1 cellular context compared by ENCODE assay signal in genomic region chr11:12043959-12044772, GRCh38.
TF ChIP-seq lines count a peak whose summit lies in the region.

No MANE protein-coding gene starts in this region.

TF ChIP-seq in HepG2, 621 proteins besides CTCF, POLR2A, EP300 and RAD21 (continued from another document and continues in another):
- TF ChIP-seq ZBTB40 (IDR thresholded peaks at IDR 0.05) (no peak), ZBTB40 (CRISPR knock-in tag; IDR thresholded peaks at IDR 0.05) (peak; percentile 67; the same call in 1 of the 2 replicates), FOXA3 (CRISPR knock-in tag; IDR thresholded peaks at IDR 0.05) (peak; percentile 62; the same call in 1 of the 2 replicates), ZNF713 (CRISPR knock-in tag; IDR thresholded peaks at IDR 0.05) (no peak), ZNF639 (CRISPR knock-in tag; conservative IDR thresholded peaks at IDR 0.05) (no peak), TBP (CRISPR knock-in tag; IDR thresholded peaks at IDR 0.05) (no peak), FOXP1 (IDR thresholded peaks at IDR 0.05) (no peak), FOXP1 (CRISPR knock-in tag; IDR thresholded peaks at IDR 0.05) (0 out of 2 replicates have a peak, but pooled peaks have one; percentile 30), PAX8 (CRISPR knock-in tag; IDR thresholded peaks at IDR 0.05; ENCODE audit: borderline replicate concordance) (no peak), ZSCAN25 (CRISPR knock-in tag; IDR thresholded peaks at IDR 0.05) (no peak), ZNF264 (CRISPR knock-in tag; IDR thresholded peaks at IDR 0.05) (no peak), ZNF20 (CRISPR knock-in tag; IDR thresholded peaks at IDR 0.05) (no peak), TEAD3 (CRISPR knock-in tag; optimal IDR thresholded peaks at IDR 0.05; ENCODE audit: borderline replicate concordance) (peak; percentile 94), THYN1 (CRISPR knock-in tag; IDR thresholded peaks at IDR 0.05; ENCODE audit: borderline replicate concordance, low read depth) (no peak), ZNF280D (CRISPR knock-in tag; IDR thresholded peaks at IDR 0.05) (no peak), NFIB (CRISPR knock-in tag; IDR thresholded peaks at IDR 0.05; ENCODE audit: borderline replicate concordance) (no peak), NR0B2 (CRISPR knock-in tag; IDR thresholded peaks at IDR 0.05) (no peak), NKX3-1 (CRISPR knock-in tag; IDR thresholded peaks at IDR 0.05) (no peak; the same call in 1 of the 2 replicates), RBM39 (IDR thresholded peaks at IDR 0.05; ENCODE audit: low read depth, low read length, poor library complexity, severe bottlenecking) (no peak), ZNF891 (CRISPR knock-in tag; IDR thresholded peaks at IDR 0.05) (no peak), ZFYVE20 (CRISPR knock-in tag; IDR thresholded peaks at IDR 0.05; ENCODE audit: borderline replicate concordance, low read depth) (no peak), TBL1XR1 (IDR thresholded peaks at IDR 0.05; ENCODE audit: borderline replicate concordance, low read length, partially characterized antibody) (no peak), ZNF576 (CRISPR knock-in tag; IDR thresholded peaks at IDR 0.05) (no peak), MXD1 (CRISPR knock-in tag; IDR thresholded peaks at IDR 0.05) (no peak), SNRNP70 (IDR thresholded peaks at IDR 0.05; ENCODE audit: low read depth, low read length) (no peak), ZNF362 (CRISPR knock-in tag; IDR thresholded peaks at IDR 0.05; ENCODE audit: borderline replicate concordance) (no peak), E2F5 (CRISPR knock-in tag; conservative IDR thresholded peaks at IDR 0.05) (no peak), ZNF543 (CRISPR knock-in tag; IDR thresholded peaks at IDR 0.05) (no peak), KDM4B (CRISPR knock-in tag; IDR thresholded peaks at IDR 0.05) (no peak), ZNF335 (CRISPR knock-in tag; IDR thresholded peaks at IDR 0.05) (0 out of 2 replicates have a peak, but pooled peaks have one; percentile 49), NR2F2 (IDR thresholded peaks at IDR 0.05; ENCODE audit: borderline replicate concordance, low read depth) (no peak), ZBTB44 (CRISPR knock-in tag; IDR thresholded peaks at IDR 0.05) (no peak), RERE (CRISPR knock-in tag; IDR thresholded peaks at IDR 0.05; ENCODE audit: low read depth) (no peak), ZNF746 (CRISPR knock-in tag; IDR thresholded peaks at IDR 0.05) (no peak)
